ENCODE assay signal across 35 cellular contexts in genomic region chr12:49024543-49024942, GRCh38. TPM values are rescaled to one million over a fixed set of nuclear protein-coding genes. Genes with fewer than 3 reads are reported as not detected.
"Had no signal": no experiment of that assay in that cellular context is flagged by ENCODE, and none has a peak within 500 bp of the region (broad histone marks: within the 10 kb centered on the region; RNA-seq: fewer than 3 reads in every experiment).

No MANE protein-coding gene starts in this region.

- H3K4me1 ChIP-seq: prostate gland, vagina had no signal

- H3K4me3 Mint-ChIP-seq: activated CD4-positive, alpha-beta memory T cell treated with anti-CD3 and anti-CD28 coated beads for 36 hours; activated CD4-positive, alpha-beta T cell treated with anti-CD3 and anti-CD28 coated beads, Interleukin-2, amount 10 ng/mL, durations not matched to agents 24 days and 14 days; activated naive CD4-positive, alpha-beta T cell treated with anti-CD3 and anti-CD28 coated beads, Interleukin-2, amount 50 U/mL, for 24 hours; activated naive CD8-positive, alpha-beta T cell treated with anti-CD3 and anti-CD28 coated beads, Interleukin-2, amount 50 U/mL, for 24 hours; activated T-cell treated with anti-CD3 and anti-CD28 coated beads, Interleukin-2, amount 50 U/mL, for 24 hours; stimulated activated memory B cell treated with anti-CD40 and anti-IgM and Interleukin-4, amounts not matched to agents 10 μg/mL and 1 μg/mL and 100 μg/mL, for 72 hours; stimulated activated naive CD8-positive, alpha-beta T cell treated with anti-CD3 and anti-CD28 coated beads, Interleukin-15, amount 100 ng/mL, for 72 hours had no signal

- H3K4me3 ChIP-seq: esophagus squamous epithelium, heart right ventricle, left lung, lower lobe of right lung, mucosa of descending colon, pancreas, prostate gland, skin epidermis, upper lobe of left lung, vagina had no signal

- H3K27ac ChIP-seq: esophagus squamous epithelium, heart right ventricle, left lung, lower lobe of right lung, pancreas, prostate gland, skin epidermis, upper lobe of left lung, vagina had no signal

- H3K9me3 Mint-ChIP-seq: activated CD4-positive, alpha-beta memory T cell treated with anti-CD3 and anti-CD28 coated beads for 36 hours; activated CD4-positive, alpha-beta T cell treated with anti-CD3 and anti-CD28 coated beads, Interleukin-2, amount 10 ng/mL, durations not matched to agents 24 days and 14 days; activated naive CD4-positive, alpha-beta T cell treated with anti-CD3 and anti-CD28 coated beads, Interleukin-2, amount 50 U/mL, for 24 hours; activated naive CD8-positive, alpha-beta T cell treated with anti-CD3 and anti-CD28 coated beads, Interleukin-2, amount 50 U/mL, for 24 hours; activated T-cell treated with anti-CD3 and anti-CD28 coated beads, Interleukin-2, amount 50 U/mL, for 24 hours; activated T-helper 2 cell treated with anti-CD3 and anti-CD28 coated beads, Interferon-gamma antibody, Interleukin-2, Interleukin-4, amounts not matched to agents 10 μg/mL and 5 μg/mL and 100 μg/mL, durations not matched to agents 14 hours and 24 hours and 36 hours; stimulated activated memory B cell treated with anti-CD40 and anti-IgM and Interleukin-4, amounts not matched to agents 10 μg/mL and 1 μg/mL and 100 μg/mL, for 72 hours; stimulated activated naive CD8-positive, alpha-beta T cell treated with anti-CD3 and anti-CD28 coated beads, Interleukin-15, amount 100 ng/mL, for 72 hours had no signal

- H3K9me3 ChIP-seq: esophagus squamous epithelium, heart right ventricle, left lung, lower lobe of right lung, mucosa of descending colon, pancreas, prostate gland, upper lobe of left lung, vagina had no signal

- ATAC-seq: activated naive CD8-positive, alpha-beta T cell treated with anti-CD3 and anti-CD28 coated beads, Interleukin-2, amount 50 U/mL, for 24 hours; heart right ventricle; left lung; lower lobe of right lung; mucosa of descending colon; pancreas; sciatic nerve; stimulated activated memory B cell treated with anti-CD40 and anti-IgM and Interleukin-4, amounts not matched to agents 10 μg/mL and 1 μg/mL and 100 μg/mL, for 72 hours; stimulated activated naive CD8-positive, alpha-beta T cell treated with anti-CD3 and anti-CD28 coated beads, Interleukin-15, amount 100 ng/mL, for 72 hours had no signal

- H3K27me3 Mint-ChIP-seq: activated CD4-positive, alpha-beta memory T cell treated with anti-CD3 and anti-CD28 coated beads for 36 hours; activated CD4-positive, alpha-beta T cell treated with anti-CD3 and anti-CD28 coated beads, Interleukin-2, amount 10 ng/mL, durations not matched to agents 24 days and 14 days; activated naive CD4-positive, alpha-beta T cell treated with anti-CD3 and anti-CD28 coated beads, Interleukin-2, amount 50 U/mL, for 24 hours; activated naive CD8-positive, alpha-beta T cell treated with anti-CD3 and anti-CD28 coated beads, Interleukin-2, amount 50 U/mL, for 24 hours; activated T-cell treated with anti-CD3 and anti-CD28 coated beads, Interleukin-2, amount 50 U/mL, for 24 hours; stimulated activated memory B cell treated with anti-CD40 and anti-IgM and Interleukin-4, amounts not matched to agents 10 μg/mL and 1 μg/mL and 100 μg/mL, for 72 hours; stimulated activated naive CD8-positive, alpha-beta T cell treated with anti-CD3 and anti-CD28 coated beads, Interleukin-15, amount 100 ng/mL, for 72 hours had no signal

- DNase-seq: activated CD4-positive, alpha-beta memory T cell treated with anti-CD3 and anti-CD28 coated beads for 36 hours; activated CD4-positive, alpha-beta T cell treated with anti-CD3 and anti-CD28 coated beads, Interleukin-2, amount 10 ng/mL, durations not matched to agents 24 days and 14 days; activated CD4-positive, CD25-positive, alpha-beta regulatory T cell treated with anti-CD3 and anti-CD28 coated beads, Interleukin-2, amount 50 U/mL, for 72 hours; activated CD8-positive, alpha-beta memory T cell treated with anti-CD3 and anti-CD28 coated beads, Interleukin-2, amount 50 U/mL, for 4 hours; activated naive CD8-positive, alpha-beta T cell treated with anti-CD3 and anti-CD28 coated beads, Interleukin-2, amount 50 U/mL, for 24 hours; activated T-cell treated with anti-CD3 and anti-CD28 coated beads, Interleukin-2, amount 50 U/mL, for 24 hours; amygdala; caudate nucleus; esophagus squamous epithelium; foreskin melanocyte; heart right ventricle; kidney glomerular epithelial cell; left lung; lower lobe of right lung; mucosa of descending colon; pancreas; retina; stimulated activated CD4-positive, alpha-beta T cell treated with anti-CD3 and anti-CD28 coated beads, Interleukin-12 subunit alpha, Interleukin-12 subunit beta, amount 100 ng/mL, for 4 hours; stimulated activated CD4-positive, alpha-beta T cell treated with anti-CD3 and anti-CD28 coated beads, Interleukin-4, amount 100 ng/mL, for 1 hour; stimulated activated naive CD8-positive, alpha-beta T cell treated with anti-CD3 and anti-CD28 coated beads, Interleukin-15, amount 100 ng/mL, for 72 hours; substantia nigra; T1000; upper lobe of left lung had no signal

- H3K27ac Mint-ChIP-seq: activated CD4-positive, alpha-beta memory T cell treated with anti-CD3 and anti-CD28 coated beads for 36 hours; activated naive CD4-positive, alpha-beta T cell treated with anti-CD3 and anti-CD28 coated beads, Interleukin-2, amount 50 U/mL, for 24 hours; activated naive CD8-positive, alpha-beta T cell treated with anti-CD3 and anti-CD28 coated beads, Interleukin-2, amount 50 U/mL, for 24 hours; activated T-cell treated with anti-CD3 and anti-CD28 coated beads, Interleukin-2, amount 50 U/mL, for 24 hours; activated T-helper 2 cell treated with anti-CD3 and anti-CD28 coated beads, Interferon-gamma antibody, Interleukin-2, Interleukin-4, amounts not matched to agents 10 μg/mL and 5 μg/mL and 100 μg/mL, durations not matched to agents 14 hours and 24 hours and 36 hours; stimulated activated memory B cell treated with anti-CD40 and anti-IgM and Interleukin-4, amounts not matched to agents 10 μg/mL and 1 μg/mL and 100 μg/mL, for 72 hours had no signal

- H3K27me3 ChIP-seq: esophagus squamous epithelium, heart right ventricle, left lung, pancreas, upper lobe of left lung, vagina had no signal

RNA-seq across cellular contexts. Expression of gene DDN, which starts 25.4 kb away (rescaled TPM):
- total RNA-seq: lower lobe of right lung, sciatic nerve, vagina had no signal

RNA-seq across cellular contexts. Expression of gene WNT1, which starts 46.4 kb away (rescaled TPM):
- total RNA-seq: activated CD4-positive, alpha-beta memory T cell treated with anti-CD3 and anti-CD28 coated beads for 36 hours; activated CD4-positive, alpha-beta T cell treated with anti-CD3 and anti-CD28 coated beads, Interleukin-2, amount 10 ng/mL, durations not matched to agents 24 days and 14 days; activated CD8-positive, alpha-beta memory T cell treated with anti-CD3 and anti-CD28 coated beads for 36 hours; glomerular endothelial cell; heart right ventricle; left lung; lower lobe of right lung; mesenteric fat pad; mucosa of descending colon; myocyte; pancreas; prostate gland; sciatic nerve; T-helper 1 cell treated with Interleukin-12 subunit alpha and Interleukin-12 subunit beta and Interleukin-4 antibody, amounts not matched to agents 30 ng/mL and 1 ng/mL, for 36 hours; vagina had no signal
